18 cellular contexts compared by ENCODE assay signal in genomic region chr3:64218329-64218728, GRCh38. TPM values are rescaled to one million over a fixed set of nuclear protein-coding genes. Genes with fewer than 3 reads are reported as not detected.
DNase-seq lines count a peak whose midpoint lies in the region; ATAC-seq and TF ChIP-seq lines count a peak whose summit lies in the region.
"Had no signal": no experiment of that assay in that cellular context is flagged by ENCODE, and none has a peak within 500 bp of the region (broad histone marks: within the 10 kb centered on the region; RNA-seq: fewer than 3 reads in every experiment).

No MANE protein-coding gene starts in this region.

- no peaks in the 10 kb centered on the region for H3F3A ChIP-seq in GM23338 (replicated peaks; ENCODE audit: low read depth)

- peaks cover 36% of the 10 kb centered on the region for H3K27me3 ChIP-seq in GM23338 (ENCODE audit: insufficient read depth)
- H3K27me3 ChIP-seq in esophagus muscularis mucosa: no peaks in the 10 kb centered on the region
- no peaks in the 10 kb centered on the region for H3K27me3 ChIP-seq in subcutaneous abdominal adipose tissue (ENCODE audit: control insufficient read depth in 5 of 5, insufficient read depth in 4 of 5, low read length in 5 of 5)
- H3K27me3 ChIP-seq in trophoblast cell (ENCODE audit: insufficient read depth, low read length): no peaks in the 10 kb centered on the region

- intact Hi-C loops in esophagus muscularis mucosa (cut with DNase I): no loop called here

- H4K12ac ChIP-seq in trophoblast cell (ENCODE audit: low read depth, low read length): no peak overlapping the region

- TF ChIP-seq CTCF in GM23338 (conservative IDR thresholded peaks at IDR 0.05; ENCODE audit: low read depth in 2 of 2) (no peak), esophagus muscularis mucosa (IDR thresholded peaks at IDR 0.05) (no peak)

- H3K9ac ChIP-seq in subcutaneous abdominal adipose tissue (ENCODE audit: low read length in 5 of 5) (no peak overlapping the region), trophoblast cell (ENCODE audit: low read length) (no peak overlapping the region)

- H3K27ac ChIP-seq in GM23338 (ENCODE audit: low read depth): no peak overlapping the region
- H3K27ac ChIP-seq in esophagus muscularis mucosa (replicated peaks in 1 of 4): peak overlapping the region; percentile 81 to 90 (median 84)
- peak overlapping the region; percentile 56 for H3K27ac ChIP-seq in subcutaneous abdominal adipose tissue (ENCODE audit: low read depth, low read length)
- no peak overlapping the region for H3K27ac ChIP-seq in trophoblast cell (ENCODE audit: low read depth, low read length)
- H3K27ac ChIP-seq: C4-2B had no signal

- H3K14ac ChIP-seq in trophoblast cell (ENCODE audit: low read length): no peak overlapping the region

- no peak overlapping the region for H2BK120ac ChIP-seq in trophoblast cell (ENCODE audit: insufficient read depth, low read length, poor library complexity)

- H2BK12ac ChIP-seq in trophoblast cell (ENCODE audit: low read length): no peak overlapping the region

- no peaks in the 10 kb centered on the region for H3K79me2 ChIP-seq in GM23338 (replicated peaks; ENCODE audit: insufficient read depth)
- peaks cover 2% of the 10 kb centered on the region for H3K79me2 ChIP-seq in trophoblast cell (ENCODE audit: control insufficient read depth, insufficient read depth, low read length, poor library complexity)

- H2AK5ac ChIP-seq in trophoblast cell (ENCODE audit: low read length): no peak overlapping the region

- no peak overlapping the region for H3K4ac ChIP-seq in trophoblast cell (ENCODE audit: low read depth, low read length)

- H3K9me2 ChIP-seq in GM23338 (ENCODE audit: insufficient read depth): no peaks in the 10 kb centered on the region

- H3K4me3 ChIP-seq in GM23338 (no peak overlapping the region), esophagus muscularis mucosa (no peak overlapping the region), subcutaneous abdominal adipose tissue (ENCODE audit: low read depth in 1 of 5, low read length in 5 of 5) (no peak overlapping the region), trophoblast cell (ENCODE audit: low read depth, low read length) (no peak overlapping the region)

- H3K4me2 ChIP-seq in GM23338: 0 out of 2 replicates have a peak overlapping the region, but pooled peaks have one; percentile 2
- no peak overlapping the region for H3K4me2 ChIP-seq in trophoblast cell (ENCODE audit: low read length)

- H3K9me3 ChIP-seq in esophagus muscularis mucosa: no peaks in the 10 kb centered on the region
- no peaks in the 10 kb centered on the region for H3K9me3 ChIP-seq in subcutaneous abdominal adipose tissue (ENCODE audit: control insufficient read depth in 5 of 5, low read length in 5 of 5)
- H3K9me3 ChIP-seq in trophoblast cell (ENCODE audit: insufficient read depth, low read depth, low read length): no peaks in the 10 kb centered on the region
- H3K9me3 ChIP-seq: Caco-2 had no signal

- peaks cover 80% of the 10 kb centered on the region for H3K4me1 Mint-ChIP-seq in GM23338

- H3K4me1 ChIP-seq in GM23338 (ENCODE audit: insufficient read depth) (peaks cover 65% of the 10 kb centered on the region), esophagus muscularis mucosa (peaks cover 76 to 100% (median 100%) of the 10 kb centered on the region in 4 donors), subcutaneous abdominal adipose tissue (ENCODE audit: control insufficient read depth in 5 of 5, insufficient read depth in 5 of 5, low read length in 5 of 5) (peaks cover 16 to 94% (median 91%) of the 10 kb centered on the region in 5 donors), trophoblast cell (ENCODE audit: control insufficient read depth in 1 of 2, insufficient read depth in 2 of 2, low read length in 2 of 2) (peaks cover 10 to 22% of the 10 kb centered on the region in 2 experiments)

- H3K27me3 Mint-ChIP-seq in GM23338 (ENCODE audit: insufficient read depth, low read depth, poor library complexity): peaks cover 23% of the 10 kb centered on the region

- no peak overlapping the region for H2AFZ ChIP-seq in GM23338
- no peak overlapping the region for H2AFZ ChIP-seq in trophoblast cell (ENCODE audit: insufficient read depth, low read length, poor library complexity)

- no peak for TF ChIP-seq EP300 in esophagus muscularis mucosa (IDR thresholded peaks at IDR 0.05)

- H4K20me1 ChIP-seq in GM23338 (replicated peaks; ENCODE audit: insufficient read depth): no peaks in the 10 kb centered on the region

- H3K18ac ChIP-seq in trophoblast cell (ENCODE audit: low read length): no peak overlapping the region

- no peaks in the 10 kb centered on the region for H3K9me3 Mint-ChIP-seq in GM23338
- H3K9me3 Mint-ChIP-seq: CD4-positive, alpha-beta T cell; H9 had no signal

- H4K8ac ChIP-seq in trophoblast cell (ENCODE audit: low read depth, low read length): no peak overlapping the region

- no peak overlapping the region for H4K91ac ChIP-seq in trophoblast cell (ENCODE audit: low read depth, low read length)

- ATAC-seq in GM23338 (no peak), HG03469 (IDR thresholded peaks at IDR 0.05; ENCODE audit: unreplicated experiment) (no peak)
- ATAC-seq: HepG2 had no signal

- H2BK5ac ChIP-seq in trophoblast cell (ENCODE audit: low read depth, low read length, poor library complexity): no peak overlapping the region

- no peak overlapping the region for H3K4me3 Mint-ChIP-seq in GM23338
- H3K4me3 Mint-ChIP-seq: CD4-positive, alpha-beta T cell; IgD-negative memory B cell had no signal

- H3K23ac ChIP-seq in trophoblast cell (ENCODE audit: low read length): no peak overlapping the region

- DNase-seq in GM23338 (ENCODE audit: low spot score): no peak
- DNase-seq in esophagus muscularis mucosa (ENCODE audit: extremely low spot score): no peak
- no peak for DNase-seq in trophoblast cell
- DNase-seq in 8988T: no peak
- DNase-seq in activated T-cell treated with anti-CD3 and anti-CD28 coated beads, Interleukin-2, amount 50 U/mL, for 1 hour: no peak
- DNase-seq: AML-193; Caco-2; CD4-positive, alpha-beta T cell; DMS79 treated with DMSO at 0.1 percent for 48 hours; GF-D8; GOT3; H9; KG1 had no signal

- H3K36me3 ChIP-seq in GM23338 (ENCODE audit: insufficient read depth) (no peaks in the 10 kb centered on the region), esophagus muscularis mucosa (no peaks in the 10 kb centered on the region), subcutaneous abdominal adipose tissue (ENCODE audit: control insufficient read depth in 5 of 5, insufficient read depth in 5 of 5, low read length in 5 of 5) (no peaks in the 10 kb centered on the region), trophoblast cell (ENCODE audit: control insufficient read depth in 1 of 2, insufficient read depth in 2 of 2, low read length in 2 of 2) (peaks cover 0 to 2% of the 10 kb centered on the region in 2 experiments)

- 92% methylated on average over 3 of the region's 3 CpGs for WGBS in esophagus muscularis mucosa
- no CpG with 5 or more reads among the region's 3 CpGs for WGBS in trophoblast cell (ENCODE audit: extremely low coverage, insufficient coverage, insufficient read length)

- H3K36me3 Mint-ChIP-seq in GM23338 (ENCODE audit: low read depth): no peaks in the 10 kb centered on the region

- H3K27ac Mint-ChIP-seq in GM23338: no peak overlapping the region
- H3K27ac Mint-ChIP-seq: CD4-positive, alpha-beta T cell; H9 had no signal

- H3K79me1 ChIP-seq in trophoblast cell (ENCODE audit: low read length): peaks cover 7% of the 10 kb centered on the region

- no peak for TF ChIP-seq POLR2A in esophagus muscularis mucosa (IDR thresholded peaks at IDR 0.05; ENCODE audit: low read depth)

TF ChIP-seq in GM23338, 12 proteins besides CTCF, POLR2A, EP300 and RAD21 (continues in another document):
- no peak for TF ChIP-seq POLR2AphosphoS5 (IDR thresholded peaks at IDR 0.05; ENCODE audit: low read depth)
- TF ChIP-seq STAT1 (IDR thresholded peaks at IDR 0.05; ENCODE audit: unreplicated experiment): no peak
- no peak for TF ChIP-seq NANOG (IDR thresholded peaks at IDR 0.05; ENCODE audit: borderline replicate concordance)
- no peak for TF ChIP-seq EZH2 (IDR thresholded peaks at IDR 0.05; ENCODE audit: low read depth, unreplicated experiment)
- TF ChIP-seq EZH2phosphoT487 (IDR thresholded peaks at IDR 0.05; ENCODE audit: unreplicated experiment): no peak
- TF ChIP-seq JUNB (IDR thresholded peaks at IDR 0.05; ENCODE audit: unreplicated experiment): no peak
- TF ChIP-seq ZNF331 (CRISPR knock-in tag; IDR thresholded peaks at IDR 0.05; ENCODE audit: low read depth): no peak
- no peak for TF ChIP-seq ZNF114 (CRISPR knock-in tag; IDR thresholded peaks at IDR 0.05)

RNA-seq across cellular contexts. Expression of gene PRICKLE2, which starts 6.9 kb away (rescaled TPM):
- 12.0 and 12.5 TPM in 2 replicates for total RNA-seq in GM23338 (2014; rRNA removed; shearing (Covaris generic))
- polyA plus RNA-seq in GM23338 (2016; fragmentation: Nextera tagmentation; extraction: Ambion mirVana): 0.80 and 1.1 TPM in 2 replicates
- 10 to 100 TPM; 71.8 to 99.9 (median 84.4) TPM for total RNA-seq in esophagus muscularis mucosa
- 24.6 and 25.1 TPM in 2 replicates for polyA plus RNA-seq in trophoblast cell (2013)
- total RNA-seq: CD4-positive, alpha-beta T cell had no signal

Comparison
In these comparisons a context has a peak if more than half of its experiments do, and no peak if none do; other contexts are left out.
1. H3K27ac ChIP-seq: peak in esophagus muscularis mucosa (4 of 4) and subcutaneous abdominal adipose tissue (single experiment); none in GM23338 (single experiment) and trophoblast cell (single experiment).